ENCODE assay signal across 24 cellular contexts in genomic region chr10:12340371-12340770, GRCh38.
"Had no signal": no experiment of that assay in that cellular context is flagged by ENCODE, and none has a peak within 500 bp of the region (broad histone marks: within the 10 kb centered on the region; RNA-seq: fewer than 3 reads in every experiment).

No MANE protein-coding gene starts in this region.

- H3K36me3 Mint-ChIP-seq: activated naive CD8-positive, alpha-beta T cell treated with anti-CD3 and anti-CD28 coated beads, Interleukin-2, amount 10 ng/mL, durations not matched to agents 7 days and 5 days; mesothelial cell of epicardium; natural killer cell treated with Interleukin-12 subunit alpha and Interleukin-12 subunit beta and Interleukin-15 and Interleukin-18, amount 100 ng/mL, for 72 hours; stimulated activated effector memory CD8-positive, alpha-beta T cell treated with anti-CD3 and anti-CD28 coated beads, Interleukin-12 subunit alpha, Interleukin-12 subunit beta, amount 100 ng/mL, for 72 hours had no signal

- H3K4me1 Mint-ChIP-seq: endodermal cell had no signal

- H3K9me3 Mint-ChIP-seq: activated T-cell treated with anti-CD3 and anti-CD28 coated beads, Interleukin-2, amount 50 U/mL, for 72 hours; endodermal cell; natural killer cell treated with Interleukin-12 subunit alpha and Interleukin-12 subunit beta and Interleukin-15 and Interleukin-18, amount 100 ng/mL, for 72 hours had no signal

- H3K4me3 Mint-ChIP-seq: activated naive CD4-positive, alpha-beta T cell treated with anti-CD3 and anti-CD28 coated beads for 36 hours; activated naive CD8-positive, alpha-beta T cell treated with anti-CD3 and anti-CD28 coated beads, Interleukin-2, amount 10 ng/mL, durations not matched to agents 7 days and 5 days; activated T-cell treated with anti-CD3 and anti-CD28 coated beads, Interleukin-2, amount 50 U/mL, for 72 hours; endodermal cell; mesothelial cell of epicardium; natural killer cell treated with Interleukin-12 subunit alpha and Interleukin-12 subunit beta and Interleukin-15 and Interleukin-18, amount 100 ng/mL, for 72 hours; stimulated activated effector memory CD8-positive, alpha-beta T cell treated with anti-CD3 and anti-CD28 coated beads, Interleukin-12 subunit alpha, Interleukin-12 subunit beta, amount 100 ng/mL, for 72 hours had no signal

- ATAC-seq: activated T-cell treated with anti-CD3 and anti-CD28 coated beads, Interleukin-2, amount 50 U/mL, for 72 hours; gastrocnemius medialis; left lung; natural killer cell treated with Interleukin-12 subunit alpha and Interleukin-12 subunit beta and Interleukin-15 and Interleukin-18, amount 100 ng/mL, for 72 hours; pancreas; right lobe of liver; stimulated activated effector memory CD8-positive, alpha-beta T cell treated with anti-CD3 and anti-CD28 coated beads, Interleukin-12 subunit alpha, Interleukin-12 subunit beta, amount 100 ng/mL, for 72 hours had no signal

- DNase-seq: activated CD4-positive, alpha-beta T cell treated with anti-CD3 and anti-CD28 coated beads for 4 hours; activated CD4-positive, alpha-beta T cell treated with anti-CD3 and anti-CD28 coated beads, Interleukin-2, amount 50 U/mL, for 48 hours; activated CD4-positive, CD25-positive, alpha-beta regulatory T cell; activated effector memory CD4-positive, alpha-beta T cell treated with Interleukin-2 at 50 U/mL for 16 hours; activated naive CD4-positive, alpha-beta T cell treated with anti-CD3 and anti-CD28 coated beads for 36 hours; activated naive CD8-positive, alpha-beta T cell treated with anti-CD3 and anti-CD28 coated beads, Interleukin-2, amount 10 ng/mL, durations not matched to agents 7 days and 5 days; activated T-cell treated with anti-CD3 and anti-CD28 coated beads, Interleukin-2, amount 50 U/mL, for 72 hours; amniotic stem cell; cerebellar nuclear complex; cortex of kidney; endodermal cell; esophagus squamous epithelium; gastrocnemius medialis; hippocampal formation; kidney glomerular epithelial cell; left lung; pancreas; right lobe of liver; stimulated activated CD4-positive, alpha-beta T cell treated with anti-CD3 and anti-CD28 coated beads, Interleukin-2, amount 100 ng/mL, for 24 hours; stomach had no signal

- FAIRE-seq: pancreas, urothelium cell line had no signal

- H3K27ac Mint-ChIP-seq: activated naive CD4-positive, alpha-beta T cell treated with anti-CD3 and anti-CD28 coated beads for 36 hours; activated naive CD8-positive, alpha-beta T cell treated with anti-CD3 and anti-CD28 coated beads, Interleukin-2, amount 10 ng/mL, durations not matched to agents 7 days and 5 days; activated T-cell treated with anti-CD3 and anti-CD28 coated beads, Interleukin-2, amount 50 U/mL, for 72 hours; endodermal cell; mesothelial cell of epicardium; natural killer cell treated with Interleukin-12 subunit alpha and Interleukin-12 subunit beta and Interleukin-15 and Interleukin-18, amount 100 ng/mL, for 72 hours; stimulated activated effector memory CD8-positive, alpha-beta T cell treated with anti-CD3 and anti-CD28 coated beads, Interleukin-12 subunit alpha, Interleukin-12 subunit beta, amount 100 ng/mL, for 72 hours had no signal
